6 cellular contexts compared by ENCODE assay signal in genomic region chr17:75077490-75078096, GRCh38. TPM values are rescaled to one million over a fixed set of nuclear protein-coding genes. Genes with fewer than 3 reads are reported as not detected.
DNase-seq lines count a peak whose midpoint lies in the region; TF ChIP-seq lines count a peak whose summit lies in the region.

No MANE protein-coding gene starts in this region.

- DNase-seq in GM10266 (ENCODE audit: extremely low spot score) = peak; percentile 77
- DNase-seq in NOMO-1 treated with DMSO at 0.1 percent for 48 hours (lab: John Stamatoyannopoulos, UW; ENCODE audit: unreplicated experiment) = peak; percentile 60
- DNase-seq in central memory CD4-positive, alpha-beta T cell = peak; percentile 44
- peak; percentile 50 for DNase-seq in occipital lobe (lab: John Stamatoyannopoulos, UW)
- DNase-seq in NCI-H2227 (lab: John Stamatoyannopoulos, UW; ENCODE audit: unreplicated experiment) = no peak
- DNase-seq in NCI-H524 treated with DMSO at 0.1 percent for 48 hours (lab: John Stamatoyannopoulos, UW) = no peak

- peak; percentile 69 for TF ChIP-seq CTCF in GM10266 (IDR thresholded peaks at IDR 0.05; ENCODE audit: control insufficient read depth, insufficient read depth, low read depth, missing control alignments)

RNA-seq across cellular contexts. Expression of gene SLC16A5, which starts 10.2 kb away (rescaled TPM):
- 1.4 TPM for total RNA-seq in occipital lobe

RNA-seq across cellular contexts. Expression of gene KCTD2, which starts 30.6 kb away (rescaled TPM):
- total RNA-seq in occipital lobe = 30.4 TPM

RNA-seq across cellular contexts. Expression of gene ATP5PD, which starts 30.8 kb away (rescaled TPM):
- total RNA-seq in occipital lobe = 100 TPM

RNA-seq across cellular contexts. Expression of gene ARMC7, which starts 32.2 kb away (rescaled TPM):
- 3.0 TPM for total RNA-seq in occipital lobe

RNA-seq across cellular contexts. Expression of gene NT5C, which starts 53.9 kb away (rescaled TPM):
- 18.1 TPM for total RNA-seq in occipital lobe

Comparison
In these comparisons a context has a peak if more than half of its experiments do, and no peak if none do; other contexts are left out.
1. DNase-seq: peak in GM10266 (single experiment), NOMO-1 treated with DMSO at 0.1 percent for 48 hours (single experiment), central memory CD4-positive, alpha-beta T cell (single experiment) and occipital lobe (single experiment); none in NCI-H2227 (single experiment) and NCI-H524 treated with DMSO at 0.1 percent for 48 hours (single experiment).